In genomic region chr11:60100511-60100910, GRCh38 we compare ENCODE assay signal across 33 cellular contexts. TPM values are rescaled to one million over a fixed set of nuclear protein-coding genes. Genes with fewer than 3 reads are reported as not detected.
"Had no signal": no experiment of that assay in that cellular context is flagged by ENCODE, and none has a peak within 500 bp of the region (broad histone marks: within the 10 kb centered on the region; RNA-seq: fewer than 3 reads in every experiment).

No MANE protein-coding gene starts in this region.

- H3K36me3 Mint-ChIP-seq: mesothelial cell of epicardium; naive B cell; natural killer cell; neural progenitor cell; stimulated activated memory B cell treated with anti-CD40 and anti-IgM and Interleukin-4, amounts not matched to agents 10 μg/mL and 1 μg/mL and 100 μg/mL, for 72 hours; type B pancreatic cell had no signal

- H3K4me3 ChIP-seq: left ventricle myocardium inferior, lung, neural progenitor cell, ovary, right atrium auricular region, right lobe of liver, smooth muscle cell, tibial nerve, uterus had no signal

- H3K4me3 Mint-ChIP-seq: mesothelial cell of epicardium; natural killer cell; nephron progenitor cell; neural progenitor cell; stimulated activated memory B cell treated with anti-CD40 and anti-IgM and Interleukin-4, amounts not matched to agents 10 μg/mL and 1 μg/mL and 100 μg/mL, for 72 hours; stimulated activated naive CD8-positive, alpha-beta T cell treated with anti-CD3 and anti-CD28 coated beads, Interleukin-15, amount 100 ng/mL, for 72 hours; type B pancreatic cell had no signal

- ATAC-seq: natural killer cell; right lobe of liver; stimulated activated memory B cell treated with anti-CD40 and anti-IgM and Interleukin-4, amounts not matched to agents 10 μg/mL and 1 μg/mL and 100 μg/mL, for 72 hours; stimulated activated naive CD8-positive, alpha-beta T cell treated with anti-CD3 and anti-CD28 coated beads, Interleukin-15, amount 100 ng/mL, for 72 hours had no signal

- H3K27ac Mint-ChIP-seq: mesothelial cell of epicardium; natural killer cell; nephron progenitor cell; neural progenitor cell; progenitor cell of endocrine pancreas; stimulated activated memory B cell treated with anti-CD40 and anti-IgM and Interleukin-4, amounts not matched to agents 10 μg/mL and 1 μg/mL and 100 μg/mL, for 72 hours; stimulated activated naive CD8-positive, alpha-beta T cell treated with anti-CD3 and anti-CD28 coated beads, Interleukin-15, amount 100 ng/mL, for 72 hours; type B pancreatic cell had no signal

- H2AFZ ChIP-seq: neural progenitor cell had no signal

- H3K27ac ChIP-seq: left ventricle myocardium inferior, neural progenitor cell, neutrophil, ovary, right atrium auricular region, right lobe of liver, tibial nerve, uterus had no signal

- H3K4me1 Mint-ChIP-seq: mesothelial cell of epicardium; natural killer cell; nephron progenitor cell; neural progenitor cell; stimulated activated memory B cell treated with anti-CD40 and anti-IgM and Interleukin-4, amounts not matched to agents 10 μg/mL and 1 μg/mL and 100 μg/mL, for 72 hours; stimulated activated naive CD8-positive, alpha-beta T cell treated with anti-CD3 and anti-CD28 coated beads, Interleukin-15, amount 100 ng/mL, for 72 hours had no signal

- DNase-seq: islet precursor cell; left ventricle myocardium inferior; mesendoderm; naive B cell; natural killer cell; nephron progenitor cell; ovary; right lobe of liver; stimulated activated CD4-positive, alpha-beta T cell treated with anti-CD3 and anti-CD28 coated beads, Interleukin-1b, Interleukin-23, amount 100 ng/mL, for 48 hours; stimulated activated CD4-positive, alpha-beta T cell treated with anti-CD3 and anti-CD28 coated beads, Interleukin-2, amount 100 ng/mL, for 48 hours; stimulated activated CD4-positive, alpha-beta T cell treated with anti-CD3 and anti-CD28 coated beads, Interleukin-4, amount 100 ng/mL, for 4 hours; stimulated activated CD8-positive, alpha-beta memory T cell treated with anti-CD3 and anti-CD28 coated beads, Interleukin-4, amount 100 ng/mL, for 48 hours; stimulated activated naive CD4-positive, alpha-beta T cell treated with Interleukin-2 at 50 U/mL for 16 hours; stimulated activated naive CD8-positive, alpha-beta T cell treated with anti-CD3 and anti-CD28 coated beads, Interleukin-15, amount 100 ng/mL, for 72 hours; substantia nigra; uterus had no signal

- H3K27me3 Mint-ChIP-seq: naive B cell, type B pancreatic cell had no signal

- H3K9ac ChIP-seq: neural progenitor cell had no signal

- H3K36me3 ChIP-seq: left ventricle myocardium inferior, neural progenitor cell, neutrophil, ovary, right atrium auricular region, right lobe of liver, tibial nerve, uterus had no signal

- H3K9me3 Mint-ChIP-seq: mesothelial cell of epicardium; naive B cell; natural killer cell; nephron progenitor cell; neural progenitor cell; stimulated activated memory B cell treated with anti-CD40 and anti-IgM and Interleukin-4, amounts not matched to agents 10 μg/mL and 1 μg/mL and 100 μg/mL, for 72 hours; stimulated activated naive CD8-positive, alpha-beta T cell treated with anti-CD3 and anti-CD28 coated beads, Interleukin-15, amount 100 ng/mL, for 72 hours; type B pancreatic cell had no signal

- H3K9me3 ChIP-seq: left ventricle myocardium inferior, neutrophil, ovary, right atrium auricular region, right lobe of liver, tibial nerve, uterus had no signal

- H3K4me2 ChIP-seq: neural progenitor cell, smooth muscle cell had no signal

- H3K4me1 ChIP-seq: left ventricle myocardium inferior, neural progenitor cell, right atrium auricular region, right lobe of liver, tibial nerve, uterus had no signal

- H3K27me3 ChIP-seq: neural progenitor cell, neutrophil, ovary, right atrium auricular region, right lobe of liver, tibial nerve, uterus had no signal

RNA-seq across cellular contexts. Expression of gene MS4A2, which starts 12.0 kb away (rescaled TPM):
- total RNA-seq: kidney epithelial cell, mesothelial cell of epicardium, progenitor cell of endocrine pancreas, pulmonary artery endothelial cell, renal cortical epithelial cell, smooth muscle cell, temporal lobe had no signal
- polyA plus RNA-seq: smooth muscle cell had no signal

RNA-seq across cellular contexts. Expression of gene MS4A3, which starts 44.0 kb away (rescaled TPM):
- total RNA-seq: kidney epithelial cell, left ventricle myocardium inferior, lower leg skin, mesothelial cell of epicardium, omental fat pad, ovary, progenitor cell of endocrine pancreas, pulmonary artery endothelial cell, renal cortical epithelial cell, right atrium auricular region, smooth muscle cell, tibial nerve, ureter, uterus had no signal
- polyA plus RNA-seq: ovary, smooth muscle cell had no signal
